Comparison of ENCODE assay signal across 19 cellular contexts in genomic region chrX:115460565-115460888, GRCh38.
A peak's percentile ranks its signal among the peaks of the same experiment; 100 is the strongest.
DNase-seq lines count a peak whose midpoint lies in the region; ATAC-seq and TF ChIP-seq lines count a peak whose summit lies in the region.
"Had no signal": no experiment of that assay in that cellular context is flagged by ENCODE, and none has a peak within 500 bp of the region (broad histone marks: within the 10 kb centered on the region; RNA-seq: fewer than 3 reads in every experiment).

No MANE protein-coding gene starts in this region.

- DNase-seq in heart left ventricle (no peak), Right ventricle myocardium inferior (ENCODE audit: missing footprints) (no peak), astrocyte of the spinal cord (ENCODE audit: low read depth, low spot score) (peak; percentile 52), glomerular endothelial cell (ENCODE audit: extremely low read depth, low read depth, low spot score) (peak; percentile 44), thoracic aorta (ENCODE audit: low spot score) (no peak), NCI-H2196 treated with DMSO at 0.1 percent for 48 hours (lab: John Stamatoyannopoulos, UW; ENCODE audit: unreplicated experiment) (no peak), SJCRH30 (no peak)
- DNase-seq in activated naive CD4-positive, alpha-beta T cell treated with anti-CD3 and anti-CD28 coated beads, Interleukin-2, amount 50 U/mL, for 72 hours (ENCODE audit: low spot score in 2 of 2) = no peak
- DNase-seq: activated CD4-positive, alpha-beta T cell treated with anti-CD3 and anti-CD28 coated beads, Interleukin-2, amount 50 U/mL, for 48 hours; activated naive CD4-positive, alpha-beta T cell treated with anti-CD3 and anti-CD28 coated beads, Interleukin-2, amount 50 U/mL, for 16 hours; brain microvascular endothelial cell; dorsolateral prefrontal cortex; erythroblast; Karpas-422; NCI-H1105; pancreas; stimulated activated naive CD8-positive, alpha-beta T cell treated with anti-CD3 and anti-CD28 coated beads, Interleukin-15, amount 100 ng/mL, for 72 hours; upper lobe of right lung had no signal

- TF ChIP-seq CTCF in heart left ventricle (IDR thresholded peaks at IDR 0.05) (no peak), astrocyte of the spinal cord (IDR thresholded peaks at IDR 0.05; ENCODE audit: low read depth, low read length) (no peak), thoracic aorta (IDR thresholded peaks at IDR 0.05) (no peak)

- H3K9me3 ChIP-seq in heart left ventricle = no peaks in the 10 kb centered on the region
- H3K9me3 ChIP-seq in thoracic aorta = no peaks in the 10 kb centered on the region
- no peaks in the 10 kb centered on the region; the same call in 1 of the 2 replicates for H3K9me3 ChIP-seq in SJCRH30 (replicated peaks)
- H3K9me3 ChIP-seq: pancreas, upper lobe of right lung had no signal

- no peaks in the 10 kb centered on the region for H3K36me3 Mint-ChIP-seq in activated naive CD4-positive, alpha-beta T cell treated with anti-CD3 and anti-CD28 coated beads, Interleukin-2, amount 50 U/mL, for 72 hours
- H3K36me3 Mint-ChIP-seq: CD14-positive monocyte had no signal

- WGBS in heart left ventricle, 4 donors = 28 to 45% (median 41%) methylated on average over 2 of the region's 2 CpGs

- no peak for TF ChIP-seq POLR2A in heart left ventricle (IDR thresholded peaks at IDR 0.05)

- H3K4me1 ChIP-seq in heart left ventricle (peaks cover 0 to 31% (median 6%) of the 10 kb centered on the region in 12 donors), thoracic aorta (ENCODE audit: control insufficient read depth in 1 of 2, low read depth in 2 of 2) (peaks cover 4 to 9% of the 10 kb centered on the region in 2 donors), SJCRH30 (no peaks in the 10 kb centered on the region)
- H3K4me1 ChIP-seq: pancreas, upper lobe of right lung had no signal

- H3K4me3 ChIP-seq in heart left ventricle = no peak overlapping the region
- no peak overlapping the region for H3K4me3 ChIP-seq in astrocyte of the spinal cord (ENCODE audit: low read depth, low read length)
- H3K4me3 ChIP-seq in thoracic aorta = no peak overlapping the region
- no peak overlapping the region for H3K4me3 ChIP-seq in SJCRH30
- H3K4me3 ChIP-seq: dorsolateral prefrontal cortex, pancreas, upper lobe of right lung had no signal

- intact Hi-C loops in heart left ventricle (cut with DNase I) (loop anchor here in 2 of 10 donors (5.0 to 10.0 kb wide), 2 partner anchors 102 to 104 kb away; partner anchors contain the start of gene PLS3 (in 2 of the 2)), Right ventricle myocardium inferior (cut with DNase I) (loop anchor here (10.0 kb wide), 1 partner anchor 104 kb away; the partner anchor contains the start of gene PLS3)

- no peak overlapping the region for H3K27ac Mint-ChIP-seq in activated naive CD4-positive, alpha-beta T cell treated with anti-CD3 and anti-CD28 coated beads, Interleukin-2, amount 50 U/mL, for 72 hours
- H3K27ac Mint-ChIP-seq: CD14-positive monocyte; stimulated activated naive CD8-positive, alpha-beta T cell treated with anti-CD3 and anti-CD28 coated beads, Interleukin-15, amount 100 ng/mL, for 72 hours had no signal

- ATAC-seq in heart left ventricle (peak in 3 of 4 donors; percentile 57 to 87 (median 71)), Right ventricle myocardium inferior (no peak), thoracic aorta (ENCODE audit: insufficient number of reproducible peaks, low FRiP score, low read depth) (no peak)
- ATAC-seq in activated naive CD4-positive, alpha-beta T cell treated with anti-CD3 and anti-CD28 coated beads, Interleukin-2, amount 50 U/mL, for 72 hours = no peak
- ATAC-seq: stimulated activated naive CD8-positive, alpha-beta T cell treated with anti-CD3 and anti-CD28 coated beads, Interleukin-15, amount 100 ng/mL, for 72 hours; upper lobe of right lung had no signal

- H3K27ac ChIP-seq in heart left ventricle = peak overlapping the region in 6 of 12 donors; percentile 12 to 65 (median 56)
- H3K27ac ChIP-seq in thoracic aorta = peak overlapping the region; percentile 65 to 67
- H3K27ac ChIP-seq in SJCRH30 = no peak overlapping the region
- H3K27ac ChIP-seq: dorsolateral prefrontal cortex, pancreas, upper lobe of right lung had no signal

- H3K9me3 Mint-ChIP-seq in activated naive CD4-positive, alpha-beta T cell treated with anti-CD3 and anti-CD28 coated beads, Interleukin-2, amount 50 U/mL, for 72 hours = no peaks in the 10 kb centered on the region
- H3K9me3 Mint-ChIP-seq: stimulated activated naive CD8-positive, alpha-beta T cell treated with anti-CD3 and anti-CD28 coated beads, Interleukin-15, amount 100 ng/mL, for 72 hours had no signal

- H3K27me3 ChIP-seq in heart left ventricle = peaks cover 0 to 4% (median 0%) of the 10 kb centered on the region in 9 donors
- no peaks in the 10 kb centered on the region for H3K27me3 ChIP-seq in thoracic aorta (replicated peaks; ENCODE audit: insufficient read depth)
- no peaks in the 10 kb centered on the region for H3K27me3 ChIP-seq in SJCRH30
- H3K27me3 ChIP-seq: brain microvascular endothelial cell, upper lobe of right lung had no signal

- in situ Hi-C loops in astrocyte of the spinal cord (cut with HindIII; ENCODE audit: low sequenced_read_pairs) = no loop called here

- H3K36me3 ChIP-seq in heart left ventricle (no peaks in the 10 kb centered on the region), thoracic aorta (no peaks in the 10 kb centered on the region), SJCRH30 (no peaks in the 10 kb centered on the region)
- H3K36me3 ChIP-seq: brain microvascular endothelial cell, pancreas, upper lobe of right lung had no signal

Comparison
In these comparisons a context has a peak if more than half of its experiments do, and no peak if none do; other contexts are left out.
1. ATAC-seq: peak in heart left ventricle (3 of 4); none in Right ventricle myocardium inferior (single experiment), thoracic aorta (single experiment) and activated naive CD4-positive, alpha-beta T cell treated with anti-CD3 and anti-CD28 coated beads, Interleukin-2, amount 50 U/mL, for 72 hours (0 of 2).
2. DNase-seq: peak in astrocyte of the spinal cord (single experiment) and glomerular endothelial cell (single experiment); none in heart left ventricle (0 of 5), Right ventricle myocardium inferior (single experiment), thoracic aorta (single experiment), NCI-H2196 treated with DMSO at 0.1 percent for 48 hours (single experiment), SJCRH30 (0 of 2) and activated naive CD4-positive, alpha-beta T cell treated with anti-CD3 and anti-CD28 coated beads, Interleukin-2, amount 50 U/mL, for 72 hours (0 of 2).